Comparison of ENCODE assay signal across 24 cellular contexts in genomic region chr18:7079231-7079630, GRCh38. TPM values are rescaled to one million over a fixed set of nuclear protein-coding genes. Genes with fewer than 3 reads are reported as not detected.
DNase-seq lines count a peak whose midpoint lies in the region; ATAC-seq, FAIRE-seq and TF ChIP-seq lines count a peak whose summit lies in the region.
"Had no signal": no experiment of that assay in that cellular context is flagged by ENCODE, and none has a peak within 500 bp of the region (broad histone marks: within the 10 kb centered on the region; RNA-seq: fewer than 3 reads in every experiment).

No MANE protein-coding gene starts in this region.

- POLR2A ChIA-PET in activated CD4-positive, alpha-beta T cell treated with anti-CD3 and anti-CD28 coated beads, Interleukin-2, amount 10 ng/mL, durations not matched to agents 7 days and 5 days (lab: Charles Lee) = no interaction called here

- H3K36me3 ChIP-seq in bronchial epithelial cell (ENCODE audit: control insufficient read depth, insufficient read depth, low read length) = no peaks in the 10 kb centered on the region
- H3K36me3 ChIP-seq: BE2C; BLaER1 treated with 17β-estradiol and CSF1 and Interleukin-3, amounts not matched to agents 10 nM and 100 nM had no signal

- peaks cover 22% of the 10 kb centered on the region for H3K4me1 Mint-ChIP-seq in progenitor cell of endocrine pancreas (ENCODE audit: low read depth)
- H3K4me1 Mint-ChIP-seq in activated CD4-positive, alpha-beta T cell treated with anti-CD3 and anti-CD28 coated beads, Interleukin-2, amount 10 ng/mL, durations not matched to agents 7 days and 5 days = no peaks in the 10 kb centered on the region
- no peaks in the 10 kb centered on the region for H3K4me1 Mint-ChIP-seq in stimulated activated memory B cell treated with anti-CD40 and anti-IgM and Interleukin-4, amounts not matched to agents 10 μg/mL and 1 μg/mL and 100 μg/mL, for 72 hours
- H3K4me1 Mint-ChIP-seq: CD14-positive monocyte; CD8-positive, alpha-beta memory T cell; GM23338; H9 had no signal

- H3K4me3 ChIP-seq in bronchial epithelial cell (ENCODE audit: low read depth, low read length) = no peak overlapping the region
- H3K4me3 ChIP-seq: A549; BLaER1 treated with 17β-estradiol and CSF1 and Interleukin-3, amounts not matched to agents 10 nM and 100 nM; GM23338 had no signal

- peaks cover 40% of the 10 kb centered on the region for H3K36me3 Mint-ChIP-seq in progenitor cell of endocrine pancreas (ENCODE audit: insufficient read depth)
- H3K36me3 Mint-ChIP-seq in activated CD4-positive, alpha-beta T cell treated with anti-CD3 and anti-CD28 coated beads, Interleukin-2, amount 10 ng/mL, durations not matched to agents 7 days and 5 days (ENCODE audit: low read depth) = no peaks in the 10 kb centered on the region
- H3K36me3 Mint-ChIP-seq in stimulated activated memory B cell treated with anti-CD40 and anti-IgM and Interleukin-4, amounts not matched to agents 10 μg/mL and 1 μg/mL and 100 μg/mL, for 72 hours = no peaks in the 10 kb centered on the region
- H3K36me3 Mint-ChIP-seq: CD14-positive monocyte; CD8-positive, alpha-beta memory T cell had no signal

- H3K27me3 Mint-ChIP-seq in progenitor cell of endocrine pancreas = no peaks in the 10 kb centered on the region
- no peaks in the 10 kb centered on the region for H3K27me3 Mint-ChIP-seq in activated CD4-positive, alpha-beta T cell treated with anti-CD3 and anti-CD28 coated beads, Interleukin-2, amount 10 ng/mL, durations not matched to agents 7 days and 5 days
- no peaks in the 10 kb centered on the region for H3K27me3 Mint-ChIP-seq in stimulated activated memory B cell treated with anti-CD40 and anti-IgM and Interleukin-4, amounts not matched to agents 10 μg/mL and 1 μg/mL and 100 μg/mL, for 72 hours
- H3K27me3 Mint-ChIP-seq: CD4-positive, alpha-beta T cell; CD8-positive, alpha-beta memory T cell had no signal

- H3K27me3 ChIP-seq in bronchial epithelial cell (ENCODE audit: control insufficient read depth, insufficient read depth, low read length) = no peaks in the 10 kb centered on the region
- H3K27me3 ChIP-seq: BE2C; BLaER1 treated with 17β-estradiol and CSF1 and Interleukin-3, amounts not matched to agents 10 nM and 100 nM had no signal

- ATAC-seq in stimulated activated memory B cell treated with anti-CD40 and anti-IgM and Interleukin-4, amounts not matched to agents 10 μg/mL and 1 μg/mL and 100 μg/mL, for 72 hours = no peak
- ATAC-seq: A549, GM23338, HCT116 had no signal

- TF ChIP-seq CTCF in bronchial epithelial cell (IDR thresholded peaks at IDR 0.05; ENCODE audit: insufficient read depth, low read length, severe bottlenecking) = no peak
- TF ChIP-seq CTCF in progenitor cell of endocrine pancreas (IDR thresholded peaks at IDR 0.05; ENCODE audit: unreplicated experiment) = no peak

- no peak for FAIRE-seq in bronchial epithelial cell (lab: Jason Lieb, UNC)
- FAIRE-seq: A549, GM12891, GM18507 had no signal

- DNase-seq in NCI-H510A treated with DMSO at 0.1 percent for 48 hours (lab: John Stamatoyannopoulos, UW) = peak; percentile 55
- no peak for DNase-seq in NCI-H510A (lab: John Stamatoyannopoulos, UW)
- DNase-seq in bronchial epithelial cell (ENCODE audit: low read depth) = peak; percentile 7
- no peak for DNase-seq in progenitor cell of endocrine pancreas (ENCODE audit: low spot score, unreplicated experiment)
- DNase-seq in activated CD4-positive, alpha-beta T cell treated with anti-CD3 and anti-CD28 coated beads, Interleukin-2, amount 10 ng/mL, durations not matched to agents 7 days and 5 days = no peak
- DNase-seq: 8988T; ACHN; AML-193; BE2C; Calu3; CD4-positive, alpha-beta T cell; CD8-positive, alpha-beta memory T cell; DMS53; DMS79 treated with DMSO at 0.1 percent for 48 hours; GF-D8; H9 had no signal

- CTCF ChIA-PET in activated CD4-positive, alpha-beta T cell treated with anti-CD3 and anti-CD28 coated beads, Interleukin-2, amount 10 ng/mL, durations not matched to agents 7 days and 5 days (lab: Charles Lee) = no interaction called here

- H3K27ac Mint-ChIP-seq in progenitor cell of endocrine pancreas = peak overlapping the region; percentile 87
- H3K27ac Mint-ChIP-seq in activated CD4-positive, alpha-beta T cell treated with anti-CD3 and anti-CD28 coated beads, Interleukin-2, amount 10 ng/mL, durations not matched to agents 7 days and 5 days = no peak overlapping the region
- H3K27ac Mint-ChIP-seq in stimulated activated memory B cell treated with anti-CD40 and anti-IgM and Interleukin-4, amounts not matched to agents 10 μg/mL and 1 μg/mL and 100 μg/mL, for 72 hours = no peak overlapping the region
- H3K27ac Mint-ChIP-seq: CD14-positive monocyte; CD4-positive, alpha-beta T cell; CD8-positive, alpha-beta memory T cell; GM23338; H9 had no signal

- peaks cover 4% of the 10 kb centered on the region for H3K9me3 Mint-ChIP-seq in progenitor cell of endocrine pancreas (ENCODE audit: low read depth)
- H3K9me3 Mint-ChIP-seq in activated CD4-positive, alpha-beta T cell treated with anti-CD3 and anti-CD28 coated beads, Interleukin-2, amount 10 ng/mL, durations not matched to agents 7 days and 5 days = no peaks in the 10 kb centered on the region
- H3K9me3 Mint-ChIP-seq in stimulated activated memory B cell treated with anti-CD40 and anti-IgM and Interleukin-4, amounts not matched to agents 10 μg/mL and 1 μg/mL and 100 μg/mL, for 72 hours = peaks cover 3% of the 10 kb centered on the region
- H3K9me3 Mint-ChIP-seq: CD14-positive monocyte; CD4-positive, alpha-beta T cell; GM23338; H9 had no signal

- no peak overlapping the region for H3K4me3 Mint-ChIP-seq in progenitor cell of endocrine pancreas (ENCODE audit: low read depth)
- no peak overlapping the region for H3K4me3 Mint-ChIP-seq in activated CD4-positive, alpha-beta T cell treated with anti-CD3 and anti-CD28 coated beads, Interleukin-2, amount 10 ng/mL, durations not matched to agents 7 days and 5 days
- no peak overlapping the region for H3K4me3 Mint-ChIP-seq in stimulated activated memory B cell treated with anti-CD40 and anti-IgM and Interleukin-4, amounts not matched to agents 10 μg/mL and 1 μg/mL and 100 μg/mL, for 72 hours
- H3K4me3 Mint-ChIP-seq: CD14-positive monocyte; CD4-positive, alpha-beta T cell; CD8-positive, alpha-beta memory T cell; GM23338; H9 had no signal

RNA-seq across cellular contexts. Expression of gene LAMA1, which starts 38.4 kb away (rescaled TPM):
- total RNA-seq in bronchial epithelial cell = 0.64 and 1.8 TPM in 2 replicates
- total RNA-seq in progenitor cell of endocrine pancreas = 257 and 299 TPM in 2 replicates
- total RNA-seq in activated CD4-positive, alpha-beta T cell treated with anti-CD3 and anti-CD28 coated beads, Interleukin-2, amount 10 ng/mL, durations not matched to agents 7 days and 5 days = not detected
- total RNA-seq: Calu3; CD4-positive, alpha-beta T cell; CD8-positive, alpha-beta memory T cell had no signal

Comparison
In these comparisons a context has a peak if more than half of its experiments do, and no peak if none do; other contexts are left out.
1. DNase-seq: peak in NCI-H510A treated with DMSO at 0.1 percent for 48 hours (single experiment) and bronchial epithelial cell (single experiment); none in NCI-H510A (single experiment), progenitor cell of endocrine pancreas (single experiment) and activated CD4-positive, alpha-beta T cell treated with anti-CD3 and anti-CD28 coated beads, Interleukin-2, amount 10 ng/mL, durations not matched to agents 7 days and 5 days (single experiment).
2. RNA of gene LAMA1, which starts 38.4 kb away (total RNA-seq): 257 to 299 TPM in progenitor cell of endocrine pancreas; 0.64 to 1.8 TPM in bronchial epithelial cell and not detected in activated CD4-positive, alpha-beta T cell treated with anti-CD3 and anti-CD28 coated beads, Interleukin-2, amount 10 ng/mL, durations not matched to agents 7 days and 5 days; every median in the first group is over 10 times any median in the second.